28 cellular contexts compared by ENCODE assay signal in the genomic region with DNA sequence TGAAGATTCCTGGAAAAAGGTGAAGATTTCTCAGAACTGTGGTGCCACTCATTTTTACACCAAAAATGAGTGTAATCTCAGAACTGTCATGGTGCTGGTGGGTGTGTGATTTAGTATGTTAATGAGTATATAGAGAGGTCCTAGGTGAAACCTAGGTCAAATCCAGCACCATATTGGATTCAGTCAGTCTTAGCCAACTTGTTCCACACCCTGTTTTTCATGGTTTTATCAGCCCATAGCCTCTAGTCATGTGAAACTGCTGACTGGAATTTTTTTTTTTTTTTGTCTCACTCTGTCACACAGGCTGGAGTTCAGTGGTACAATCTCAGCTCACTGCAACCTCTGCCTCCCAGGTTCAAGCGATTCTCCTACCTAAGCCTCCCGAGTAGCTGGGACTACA.
"Had no signal": no experiment of that assay in that cellular context is flagged by ENCODE, and none has a peak within 500 bp of the region (broad histone marks: within the 10 kb centered on the region; RNA-seq: fewer than 3 reads in every experiment).

No MANE protein-coding gene starts in this region.

- DNase-seq: activated B cell treated with CpG ODN at 0.5 μM for 24 hours; activated CD4-positive, alpha-beta memory T cell treated with anti-CD3 and anti-CD28 coated beads for 36 hours; activated CD4-positive, alpha-beta T cell treated with anti-CD3 and anti-CD28 coated beads for 4 hours; activated CD4-positive, alpha-beta T cell treated with anti-CD3 and anti-CD28 coated beads, Interleukin-2, amount 10 ng/mL, durations not matched to agents 24 days and 14 days; activated CD4-positive, alpha-beta T cell treated with anti-CD3 and anti-CD28 coated beads, Interleukin-2, amount 50 U/mL, for 1 hour; activated CD4-positive, alpha-beta T cell treated with anti-CD3 and anti-CD28 coated beads, Interleukin-2, amount 50 U/mL, for 4 hours; activated CD4-positive, CD25-positive, alpha-beta regulatory T cell treated with anti-CD3 and anti-CD28 coated beads, Interleukin-2, amount 50 U/mL, for 72 hours; activated CD8-positive, alpha-beta memory T cell treated with anti-CD3 and anti-CD28 coated beads, Interleukin-2, amount 50 U/mL, for 4 hours; activated CD8-positive, alpha-beta T cell treated with anti-CD3 and anti-CD28 coated beads for 36 hours; activated effector memory CD4-positive, alpha-beta T cell treated with Interleukin-2 at 50 U/mL for 16 hours; activated gamma-delta T cell; activated naive CD4-positive, alpha-beta T cell treated with anti-CD3 and anti-CD28 coated beads, Interleukin-2, amount 10 ng/mL, durations not matched to agents 7 days and 5 days; activated naive CD4-positive, alpha-beta T cell treated with Interleukin-2 at 50 U/mL for 16 hours; activated naive CD8-positive, alpha-beta T cell treated with anti-CD3 and anti-CD28 coated beads, Interleukin-2, amount 10 ng/mL, durations not matched to agents 7 days and 5 days; activated naive CD8-positive, alpha-beta T cell treated with anti-CD3 and anti-CD28 coated beads, Interleukin-2, amount 50 U/mL, for 24 hours; activated T-cell treated with anti-CD3 and anti-CD28 coated beads for 4 hours; activated T-cell treated with anti-CD3 and anti-CD28 coated beads, Interleukin-2, amount 50 U/mL, for 1 hour; activated T-cell treated with anti-CD3 and anti-CD28 coated beads, Interleukin-2, amount 50 U/mL, for 4 hours; activated T-cell treated with anti-CD3 and anti-CD28 coated beads, Interleukin-2, amount 50 U/mL, for 72 hours; amygdala; anterior cingulate cortex; caudate nucleus; T-helper 2 cell; T-helper 9 cell had no signal

- H3K36me3 ChIP-seq: ascending aorta, cardiac muscle cell had no signal

- ATAC-seq: activated CD8-positive, alpha-beta T cell treated with anti-CD3 and anti-CD28 coated beads for 36 hours; activated naive CD8-positive, alpha-beta T cell treated with anti-CD3 and anti-CD28 coated beads, Interleukin-2, amount 50 U/mL, for 24 hours; activated T-cell treated with anti-CD3 and anti-CD28 coated beads, Interleukin-2, amount 50 U/mL, for 4 hours had no signal

- H3K27ac ChIP-seq: ascending aorta, cardiac muscle cell, VCaP had no signal

- H3K27me3 ChIP-seq: ascending aorta, cardiac muscle cell had no signal

- FAIRE-seq: TTC549 had no signal

- H3K4me1 ChIP-seq: ascending aorta had no signal

- H3K4me3 ChIP-seq: ascending aorta, cardiac muscle cell had no signal
